ENCODE assay signal across 11 cellular contexts in the genomic region with DNA sequence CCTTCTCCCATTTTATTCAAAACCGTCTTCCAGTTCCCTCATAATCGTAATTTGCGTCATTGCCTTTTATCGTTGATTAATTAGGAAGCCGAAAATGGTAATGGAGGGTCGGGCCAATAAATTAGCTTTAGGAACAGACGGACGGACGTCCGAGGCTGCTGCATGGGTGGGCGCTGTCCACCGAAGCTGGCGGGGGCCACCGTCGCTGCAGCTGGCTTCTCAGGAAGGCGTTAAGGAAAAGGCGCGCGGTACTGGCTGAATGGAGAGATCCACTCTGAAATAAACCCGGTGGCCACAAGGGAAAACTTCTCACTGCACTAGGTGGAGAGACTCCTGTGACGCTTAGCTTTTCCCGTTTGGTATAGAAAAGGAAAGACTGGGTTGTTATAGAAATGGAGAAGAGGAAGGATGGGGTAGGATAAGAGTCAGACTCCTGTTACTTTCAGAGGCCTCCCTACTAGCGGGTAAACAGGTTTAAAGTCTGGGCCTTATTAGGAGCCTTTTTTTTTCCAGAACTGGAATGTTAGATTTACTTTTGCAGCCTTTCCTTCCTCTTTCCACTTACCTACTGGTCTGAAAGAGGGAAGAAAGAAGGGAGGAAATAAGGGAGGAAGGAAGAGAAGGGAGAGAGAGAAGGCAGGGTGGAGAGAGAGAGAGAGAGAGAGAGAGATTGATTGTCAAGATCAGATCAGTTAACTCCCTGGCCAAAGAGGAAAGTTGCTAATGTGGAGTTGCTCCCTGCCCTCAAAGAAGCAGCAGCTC. TPM values are rescaled to one million over a fixed set of nuclear protein-coding genes. Genes with fewer than 3 reads are reported as not detected.
DNase-seq lines count a peak whose midpoint lies in the region; TF ChIP-seq lines count a peak whose summit lies in the region.
"Had no signal": no experiment of that assay in that cellular context is flagged by ENCODE, and none has a peak within 500 bp of the region (broad histone marks: within the 10 kb centered on the region; RNA-seq: fewer than 3 reads in every experiment).

No MANE protein-coding gene starts in this region.

- WGBS in hepatocyte (ENCODE audit: low lambda C conversion rate, missing lambda C conversion rate) = 6% methylated on average over 23 of the region's 23 CpGs
- 14 to 25% (median 22%) methylated on average over 23 of the region's 23 CpGs for WGBS in spleen, 5 donors
- WGBS in lower leg skin, 2 donors = 22 to 29% methylated on average over 23 of the region's 23 CpGs

- DNase-seq in T-helper 1 cell (no peak), hepatocyte (ENCODE audit: low spot score) (no peak), spleen (no peak), NCI-H1694 treated with DMSO at 0.1 percent for 48 hours (lab: John Stamatoyannopoulos, UW) (no peak), lower leg skin (ENCODE audit: low spot score in 2 of 2) (no peak), NCI-H1417 (lab: John Stamatoyannopoulos, UW) (no peak)
- DNase-seq: adrenal gland; MG63; stimulated activated CD4-positive, alpha-beta T cell treated with anti-CD3 and anti-CD28 coated beads, Interleukin-4, amount 100 ng/mL, for 1 hour had no signal

- H3K27ac ChIP-seq in hepatocyte (no peak overlapping the region), spleen (no peak overlapping the region)
- H3K27ac ChIP-seq: adrenal gland had no signal

- H3K36me3 Mint-ChIP-seq in T-helper 1 cell treated with Interleukin-12 subunit alpha and Interleukin-12 subunit beta and Interleukin-4 antibody, amounts not matched to agents 30 μg/mL and 1 μg/mL, for 36 hours (ENCODE audit: low read depth) = peaks cover 35% of the 10 kb centered on the region
- no peaks in the 10 kb centered on the region for H3K36me3 Mint-ChIP-seq in activated naive CD8-positive, alpha-beta T cell

- H3K36me3 ChIP-seq in hepatocyte (replicated peaks; ENCODE audit: insufficient read depth, low read depth) = no peaks in the 10 kb centered on the region
- H3K36me3 ChIP-seq in spleen = no peaks in the 10 kb centered on the region
- H3K36me3 ChIP-seq: adrenal gland, MG63 had no signal

- no peak overlapping the region for H2AFZ ChIP-seq in hepatocyte

- TF ChIP-seq CTCF in hepatocyte (IDR thresholded peaks at IDR 0.05; ENCODE audit: poor library complexity) (no peak), spleen (IDR thresholded peaks at IDR 0.05 in 8 of 11, conservative IDR thresholded peaks at IDR 0.05 in 3 of 11) (no peak), lower leg skin (IDR thresholded peaks at IDR 0.05) (no peak)

- H3K9me3 ChIP-seq in hepatocyte (ENCODE audit: low read depth) = no peaks in the 10 kb centered on the region
- H3K9me3 ChIP-seq in spleen = no peaks in the 10 kb centered on the region
- H3K9me3 ChIP-seq: adrenal gland, MG63 had no signal

- H3K27me3 ChIP-seq in hepatocyte (peaks cover 96% of the 10 kb centered on the region), spleen (replicated peaks in 1 of 7) (peaks cover 0 to 65% (median 56%) of the 10 kb centered on the region in 7 donors)
- H3K27me3 ChIP-seq: MG63 had no signal

- H3K27ac Mint-ChIP-seq in T-helper 1 cell treated with Interleukin-12 subunit alpha and Interleukin-12 subunit beta and Interleukin-4 antibody, amounts not matched to agents 30 μg/mL and 1 μg/mL, for 36 hours = peak overlapping the region; percentile 99
- peak overlapping the region; percentile 98 for H3K27ac Mint-ChIP-seq in activated naive CD8-positive, alpha-beta T cell

- intact Hi-C loops in spleen (cut with DNase I; ENCODE audit: low total_unique reads) = loop anchor here (10.0 kb wide), 1 partner anchor 61 kb away; no protein-coding TSS in a partner anchor
- intact Hi-C loops in lower leg skin (cut with DNase I; ENCODE audit: low total_unique reads) = no loop called here

- H3K9me3 Mint-ChIP-seq in T-helper 1 cell treated with Interleukin-12 subunit alpha and Interleukin-12 subunit beta and Interleukin-4 antibody, amounts not matched to agents 30 μg/mL and 1 μg/mL, for 36 hours = no peaks in the 10 kb centered on the region
- H3K9me3 Mint-ChIP-seq in activated naive CD8-positive, alpha-beta T cell (ENCODE audit: low read depth) = no peaks in the 10 kb centered on the region

- no peaks in the 10 kb centered on the region for H3K79me2 ChIP-seq in hepatocyte

- peak overlapping the region; percentile 97 for H3K4me2 ChIP-seq in hepatocyte

- H3K4me1 Mint-ChIP-seq in T-helper 1 cell treated with Interleukin-12 subunit alpha and Interleukin-12 subunit beta and Interleukin-4 antibody, amounts not matched to agents 30 μg/mL and 1 μg/mL, for 36 hours (ENCODE audit: low read depth) = peaks cover 39% of the 10 kb centered on the region
- peaks cover 43% of the 10 kb centered on the region for H3K4me1 Mint-ChIP-seq in activated naive CD8-positive, alpha-beta T cell (ENCODE audit: low read depth)

- TF ChIP-seq POLR2A in spleen (IDR thresholded peaks at IDR 0.05) = no peak
- no peak for TF ChIP-seq POLR2A in lower leg skin (IDR thresholded peaks at IDR 0.05)

- H3K27me3 Mint-ChIP-seq in T-helper 1 cell treated with Interleukin-12 subunit alpha and Interleukin-12 subunit beta and Interleukin-4 antibody, amounts not matched to agents 30 μg/mL and 1 μg/mL, for 36 hours (ENCODE audit: low read depth) = peaks cover 8% of the 10 kb centered on the region
- no peaks in the 10 kb centered on the region for H3K27me3 Mint-ChIP-seq in activated naive CD8-positive, alpha-beta T cell

- H3K4me3 Mint-ChIP-seq in T-helper 1 cell treated with Interleukin-12 subunit alpha and Interleukin-12 subunit beta and Interleukin-4 antibody, amounts not matched to agents 30 μg/mL and 1 μg/mL, for 36 hours = peak overlapping the region; percentile 100
- H3K4me3 Mint-ChIP-seq in activated naive CD8-positive, alpha-beta T cell = peak overlapping the region; percentile 94

- peaks cover 15% of the 10 kb centered on the region for H3K4me1 ChIP-seq in hepatocyte (ENCODE audit: insufficient read depth)
- H3K4me1 ChIP-seq in spleen = peaks cover 21 to 70% (median 40%) of the 10 kb centered on the region in 6 donors

- H3K4me3 ChIP-seq in hepatocyte = no peak overlapping the region
- peak overlapping the region in 7 of 8 donors; percentile 46 to 72 (median 56) for H3K4me3 ChIP-seq in spleen
- H3K4me3 ChIP-seq in lower leg skin (ENCODE audit: low read depth, poor library complexity, severe bottlenecking) = no peak overlapping the region

- H3K9me2 ChIP-seq in hepatocyte (replicated peaks; ENCODE audit: insufficient read depth) = no peaks in the 10 kb centered on the region

- no peaks in the 10 kb centered on the region for H4K20me1 ChIP-seq in hepatocyte (ENCODE audit: insufficient read depth, poor library complexity, severe bottlenecking)

RNA-seq across cellular contexts. Expression of a gene that starts 11.3 kb away (rescaled TPM):
- total RNA-seq in hepatocyte = 0.40 and 1.8 TPM in 2 replicates
- 0.65 and 0.66 TPM in 2 replicates for polyA plus RNA-seq in hepatocyte
- total RNA-seq in spleen = 1 to 10 TPM; 2.7 to 5.1 (median 3.4) TPM
- polyA plus RNA-seq in spleen = 1 to 10 TPM in 2 of 3 donors, under 1 TPM in 1; 0.99 to 1.9 (median 1.2) TPM
- total RNA-seq in lower leg skin = 1 to 10 TPM; 1.4 to 4.6 (median 3.9) TPM

Comparison
In these comparisons a context has a peak if more than half of its experiments do, and no peak if none do; other contexts are left out.
1. H3K4me3 ChIP-seq: peak in spleen (7 of 8); none in hepatocyte (single experiment) and lower leg skin (single experiment).